ENCODE assay signal across 30 cellular contexts in the genomic region with DNA sequence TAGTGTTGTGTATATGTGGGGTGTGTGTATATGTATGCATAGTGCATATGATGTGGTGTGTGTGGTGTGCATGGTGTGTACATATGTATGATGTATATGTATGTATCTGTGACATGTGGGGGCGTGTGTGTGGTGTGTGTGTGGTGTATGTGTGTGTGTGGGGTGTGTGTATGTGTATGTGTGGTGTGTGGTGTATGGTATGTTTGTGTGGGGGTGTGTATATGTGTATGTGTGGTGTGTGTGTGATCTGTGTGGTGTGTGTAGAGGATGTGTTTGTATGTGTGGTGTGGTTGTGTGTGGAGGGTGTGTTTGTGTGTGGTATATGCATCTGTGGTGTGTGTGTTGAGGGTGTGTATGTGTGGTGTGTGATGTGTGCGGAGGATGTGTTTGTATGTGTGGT.
"Had no signal": no experiment of that assay in that cellular context is flagged by ENCODE, and none has a peak within 500 bp of the region (broad histone marks: within the 10 kb centered on the region; RNA-seq: fewer than 3 reads in every experiment).

No MANE protein-coding gene starts in this region.

- H3K9me3 ChIP-seq: breast epithelium, esophagus squamous epithelium, left ventricle myocardium inferior, pancreas, prostate gland, tibial nerve had no signal

- H3K4me1 Mint-ChIP-seq: activated CD4-positive, alpha-beta T cell treated with anti-CD3 and anti-CD28 coated beads, Interleukin-2, amount 10 ng/mL, durations not matched to agents 7 days and 5 days; central memory CD8-positive, alpha-beta T cell; T-helper 17 cell had no signal

- FAIRE-seq: colon, endometrium, islet of Langerhans, pancreas had no signal

- ATAC-seq: activated naive CD8-positive, alpha-beta T cell treated with anti-CD3 and anti-CD28 coated beads, Interleukin-2, amount 50 U/mL, for 24 hours; pancreas; T-helper 17 cell had no signal

- H3K27ac Mint-ChIP-seq: activated CD4-positive, alpha-beta memory T cell treated with anti-CD3 and anti-CD28 coated beads, Interleukin-2, amount 10 ng/mL, durations not matched to agents 7 days and 5 days; activated CD4-positive, alpha-beta T cell treated with anti-CD3 and anti-CD28 coated beads, Interleukin-2, amount 10 ng/mL, durations not matched to agents 7 days and 5 days; activated naive CD4-positive, alpha-beta T cell treated with anti-CD3 and anti-CD28 coated beads, Interleukin-2, amount 50 U/mL, for 24 hours; activated naive CD8-positive, alpha-beta T cell treated with anti-CD3 and anti-CD28 coated beads, Interleukin-2, amount 50 U/mL, for 24 hours; activated T-cell treated with anti-CD3 and anti-CD28 coated beads, Interleukin-2, amount 50 U/mL, for 24 hours; mesothelial cell of epicardium; naive B cell; T-helper 17 cell had no signal

- H3K36me3 Mint-ChIP-seq: activated naive CD4-positive, alpha-beta T cell treated with anti-CD3 and anti-CD28 coated beads, Interleukin-2, amount 50 U/mL, for 24 hours; naive B cell had no signal

- H3K4me3 Mint-ChIP-seq: activated CD4-positive, alpha-beta memory T cell treated with anti-CD3 and anti-CD28 coated beads, Interleukin-2, amount 10 ng/mL, durations not matched to agents 7 days and 5 days; activated CD4-positive, alpha-beta T cell treated with anti-CD3 and anti-CD28 coated beads, Interleukin-2, amount 10 ng/mL, durations not matched to agents 7 days and 5 days; activated naive CD4-positive, alpha-beta T cell treated with anti-CD3 and anti-CD28 coated beads, Interleukin-2, amount 50 U/mL, for 24 hours; activated naive CD8-positive, alpha-beta T cell treated with anti-CD3 and anti-CD28 coated beads, Interleukin-2, amount 50 U/mL, for 24 hours; activated T-cell treated with anti-CD3 and anti-CD28 coated beads, Interleukin-2, amount 50 U/mL, for 24 hours; central memory CD8-positive, alpha-beta T cell; mesothelial cell of epicardium; naive B cell; T-helper 17 cell had no signal

- H3K4me3 ChIP-seq: breast epithelium, esophagus squamous epithelium, left ventricle myocardium inferior, lung, pancreas, prostate gland, tibial nerve had no signal

- H3K36me3 ChIP-seq: breast epithelium, esophagus squamous epithelium, left ventricle myocardium inferior, pancreas, prostate gland, tibial nerve had no signal

- H3K27me3 ChIP-seq: breast epithelium, esophagus squamous epithelium, pancreas, tibial nerve had no signal

- H3K27ac ChIP-seq: epithelial cell of prostate, esophagus squamous epithelium, prostate gland, tibial nerve had no signal

- H3K9me3 Mint-ChIP-seq: activated CD4-positive, alpha-beta memory T cell treated with anti-CD3 and anti-CD28 coated beads, Interleukin-2, amount 10 ng/mL, durations not matched to agents 7 days and 5 days; activated CD4-positive, alpha-beta T cell treated with anti-CD3 and anti-CD28 coated beads, Interleukin-2, amount 10 ng/mL, durations not matched to agents 7 days and 5 days; activated naive CD4-positive, alpha-beta T cell treated with anti-CD3 and anti-CD28 coated beads, Interleukin-2, amount 50 U/mL, for 24 hours; activated naive CD8-positive, alpha-beta T cell treated with anti-CD3 and anti-CD28 coated beads, Interleukin-2, amount 50 U/mL, for 24 hours; activated T-cell treated with anti-CD3 and anti-CD28 coated beads, Interleukin-2, amount 50 U/mL, for 24 hours; central memory CD8-positive, alpha-beta T cell; mesothelial cell of epicardium; naive B cell had no signal

- DNase-seq: activated CD4-positive, alpha-beta memory T cell treated with anti-CD3 and anti-CD28 coated beads, Interleukin-2, amount 10 ng/mL, durations not matched to agents 7 days and 5 days; activated CD4-positive, alpha-beta T cell treated with anti-CD3 and anti-CD28 coated beads for 1 hour; activated CD4-positive, alpha-beta T cell treated with anti-CD3 and anti-CD28 coated beads, Interleukin-2, amount 10 ng/mL, durations not matched to agents 7 days and 5 days; activated gamma-delta T cell treated with Interleukin-2 at 50 U/mL for 16 hours; activated naive CD8-positive, alpha-beta T cell treated with anti-CD3 and anti-CD28 coated beads, Interleukin-2, amount 50 U/mL, for 24 hours; activated T-cell treated with anti-CD3 and anti-CD28 coated beads, Interleukin-2, amount 50 U/mL, for 24 hours; amygdala; dermis blood vessel endothelial cell; effector CD4-positive, alpha-beta T cell; esophagus squamous epithelium; foreskin melanocyte; left ventricle myocardium inferior; naive B cell; nucleus accumbens; pancreas; stimulated activated CD4-positive, alpha-beta T cell treated with anti-CD3 and anti-CD28 coated beads, Interleukin-15, amount 100 ng/mL, for 24 hours; stimulated activated naive CD4-positive, alpha-beta T cell; T-helper 17 cell; T1000 had no signal

- H3K27me3 Mint-ChIP-seq: activated CD4-positive, alpha-beta memory T cell treated with anti-CD3 and anti-CD28 coated beads, Interleukin-2, amount 10 ng/mL, durations not matched to agents 7 days and 5 days; activated CD4-positive, alpha-beta T cell treated with anti-CD3 and anti-CD28 coated beads, Interleukin-2, amount 10 ng/mL, durations not matched to agents 7 days and 5 days; activated naive CD4-positive, alpha-beta T cell treated with anti-CD3 and anti-CD28 coated beads, Interleukin-2, amount 50 U/mL, for 24 hours; central memory CD8-positive, alpha-beta T cell; naive B cell had no signal
